Comparison of ENCODE assay signal across 15 cellular contexts in the genomic region with DNA sequence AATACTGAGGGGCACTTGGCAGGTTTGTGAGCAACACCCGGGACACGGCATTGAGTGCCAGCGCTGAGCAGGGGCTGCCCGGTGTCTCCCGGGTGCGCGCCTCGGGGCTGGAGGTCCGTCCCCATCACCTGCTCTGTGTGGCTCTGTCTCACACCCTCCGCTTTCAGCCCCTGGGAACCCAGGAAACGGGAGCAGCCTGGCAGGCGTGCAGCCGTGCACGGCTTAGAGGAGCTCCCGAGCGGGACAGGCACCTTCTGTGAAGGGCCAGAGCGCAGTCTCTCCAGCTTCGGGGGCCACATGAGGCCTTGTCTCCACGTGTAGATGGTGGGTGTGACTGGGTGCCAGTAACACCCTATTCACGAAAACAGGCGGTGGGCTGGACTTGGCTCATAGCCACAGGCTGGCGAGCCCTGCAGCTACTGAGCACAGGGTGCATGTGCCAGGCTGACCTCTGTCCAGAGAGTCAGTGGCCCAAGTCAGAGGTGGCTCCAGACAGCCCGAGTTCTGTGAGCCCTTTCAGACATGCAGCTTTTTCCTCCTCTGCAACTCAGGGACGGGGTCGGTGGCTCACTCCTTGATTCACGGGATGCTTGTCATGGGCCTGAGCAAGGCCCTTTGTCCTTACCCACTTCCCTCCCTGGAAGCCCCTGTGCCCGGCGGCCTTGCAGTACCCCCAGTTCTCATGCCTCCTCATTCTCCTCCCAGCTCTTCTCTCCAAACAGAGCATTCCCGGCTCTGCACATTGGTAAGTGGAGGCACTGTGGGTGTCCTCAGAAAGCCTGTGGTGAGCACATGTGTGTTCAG. TPM values are rescaled to one million over a fixed set of nuclear protein-coding genes. Genes with fewer than 3 reads are reported as not detected.
DNase-seq lines count a peak whose midpoint lies in the region; ATAC-seq and TF ChIP-seq lines count a peak whose summit lies in the region.
"Had no signal": no experiment of that assay in that cellular context is flagged by ENCODE, and none has a peak within 500 bp of the region (broad histone marks: within the 10 kb centered on the region; RNA-seq: fewer than 3 reads in every experiment).

No MANE protein-coding gene starts in this region.

- no peaks in the 10 kb centered on the region for H3K4me1 ChIP-seq in endodermal cell (ENCODE audit: control insufficient read depth, insufficient read depth, low read length)
- H3K4me1 ChIP-seq in right lobe of liver = peaks cover 0 to 5% (median 2%) of the 10 kb centered on the region in 4 donors

- no peaks in the 10 kb centered on the region for H3K4me1 Mint-ChIP-seq in CD14-positive monocyte
- no peaks in the 10 kb centered on the region for H3K4me1 Mint-ChIP-seq in endodermal cell
- H3K4me1 Mint-ChIP-seq: CD4-positive, CD25-positive, alpha-beta regulatory T cell had no signal

- TF ChIP-seq CTCF in CD14-positive monocyte (IDR thresholded peaks at IDR 0.05) (no peak), endodermal cell (conservative IDR thresholded peaks at IDR 0.05) (no peak), right lobe of liver (IDR thresholded peaks at IDR 0.05) (no peak)

- intact Hi-C loops in CD14-positive monocyte (cut with micrococcal nuclease) = no loop called here
- intact Hi-C loops in right lobe of liver (cut with DNase I) = no loop called here
- intact Hi-C loops in posterior vena cava (cut with DNase I) = no loop called here

- H3K9me3 ChIP-seq in endodermal cell (ENCODE audit: control insufficient read depth, low read length) (no peaks in the 10 kb centered on the region), right lobe of liver (no peaks in the 10 kb centered on the region)

- H3K4me3 Mint-ChIP-seq in CD14-positive monocyte (no peak overlapping the region), endodermal cell (no peak overlapping the region)

- peaks cover 0 to 18% (median 9%) of the 10 kb centered on the region in 7 donors for H3K9me3 Mint-ChIP-seq in CD14-positive monocyte
- no peaks in the 10 kb centered on the region for H3K9me3 Mint-ChIP-seq in endodermal cell

- H3K4me3 ChIP-seq in endodermal cell (ENCODE audit: low read length) (no peak overlapping the region), right lobe of liver (no peak overlapping the region)

- H3K9ac ChIP-seq in endodermal cell (ENCODE audit: extremely low read depth, low read length, poor library complexity, severe bottlenecking) = no peak overlapping the region

- TF ChIP-seq POLR2A in right lobe of liver (IDR thresholded peaks at IDR 0.05) = no peak

- H3K27ac ChIP-seq in endodermal cell (ENCODE audit: low read depth, low read length) (no peak overlapping the region), right lobe of liver (no peak overlapping the region)

- ATAC-seq in right lobe of liver = peak; percentile 57 to 74 (median 68)

- no peaks in the 10 kb centered on the region for H3K27me3 Mint-ChIP-seq in CD14-positive monocyte (ENCODE audit: low read depth in 3 of 3)
- H3K27me3 Mint-ChIP-seq in endodermal cell (ENCODE audit: insufficient read depth) = no peaks in the 10 kb centered on the region
- H3K27me3 Mint-ChIP-seq: CD4-positive, CD25-positive, alpha-beta regulatory T cell had no signal

- peak overlapping the region in 1 of 7 donors; percentile 12 for H3K27ac Mint-ChIP-seq in CD14-positive monocyte
- H3K27ac Mint-ChIP-seq in endodermal cell = no peak overlapping the region

- DNase-seq in CD14-positive monocyte (ENCODE audit: low spot score) (peak; percentile 26), endodermal cell (peak; percentile 33), right lobe of liver (peak; percentile 47 to 73 (median 67)), posterior vena cava (ENCODE audit: low spot score) (peak; percentile 62), GM03348 (ENCODE audit: low spot score) (no peak), GOT3 (lab: John Stamatoyannopoulos, UW) (no peak)
- no peak for DNase-seq in activated CD8-positive, alpha-beta memory T cell treated with anti-CD3 and anti-CD28 coated beads for 24 hours
- DNase-seq: CD4-positive, CD25-positive, alpha-beta regulatory T cell; HCEC 1CT; NCI-H2029; NCI-H2171 treated with DMSO at 0.1 percent for 48 hours; NCI-H774 had no signal

- WGBS in endodermal cell (ENCODE audit: insufficient coverage in 1 of 2, insufficient read length in 1 of 2), 2 experiments = 94 to 95% methylated on average over 19 to 29 of the region's 29 CpGs
- WGBS in right lobe of liver (ENCODE audit: insufficient coverage, low coverage, low lambda C conversion rate, missing lambda C conversion rate) = 74% methylated on average over 16 of the region's 29 CpGs

- peaks cover 3% of the 10 kb centered on the region for H3K36me3 ChIP-seq in endodermal cell (ENCODE audit: control insufficient read depth, insufficient read depth, low read length)
- peaks cover 0 to 10% (median 0%) of the 10 kb centered on the region in 4 donors for H3K36me3 ChIP-seq in right lobe of liver

- no peaks in the 10 kb centered on the region for H3K27me3 ChIP-seq in endodermal cell (ENCODE audit: control insufficient read depth, insufficient read depth, low read length, poor library complexity, severe bottlenecking)
- H3K27me3 ChIP-seq in right lobe of liver = no peaks in the 10 kb centered on the region

- peaks cover 50 to 83% of the 10 kb centered on the region in 2 donors for H3K36me3 Mint-ChIP-seq in CD14-positive monocyte
- peaks cover 30% of the 10 kb centered on the region for H3K36me3 Mint-ChIP-seq in endodermal cell (ENCODE audit: low read depth)

RNA-seq across cellular contexts. Expression of gene UVSSA, which starts 23.5 kb away (rescaled TPM):
- 1 to 10 TPM; 2.6 to 4.8 TPM for polyA plus RNA-seq in CD14-positive monocyte
- total RNA-seq in endodermal cell (10 to 100 TPM; 50.4 to 61.6 TPM), right lobe of liver (10 to 100 TPM in 3 of 6 experiments, 1 to 10 TPM in 3; 9.1 to 14.5 (median 11.3) TPM), posterior vena cava (10 to 100 TPM; 14.3 to 14.7 TPM)
- polyA plus RNA-seq in endodermal cell (2013, experiment 1 of 2) = 19.2 TPM
- polyA plus RNA-seq in endodermal cell (2013, experiment 2 of 2) = 17.1 TPM

RNA-seq across cellular contexts. Expression of gene NKX1-1, which starts 35.7 kb away (rescaled TPM):
- not detected for polyA plus RNA-seq in CD14-positive monocyte
- total RNA-seq in endodermal cell (not detected), right lobe of liver (not detected), posterior vena cava (not detected)
- 0.18 TPM for polyA plus RNA-seq in endodermal cell (2013, experiment 1 of 2)
- polyA plus RNA-seq in endodermal cell (2013, experiment 2 of 2) = not detected
- total RNA-seq: A673; CD4-positive, CD25-positive, alpha-beta regulatory T cell; HT1080; NCI-H460 had no signal
- polyA plus RNA-seq: CD4-positive, CD25-positive, alpha-beta regulatory T cell had no signal

Comparison
In these comparisons a context has a peak if more than half of its experiments do, and no peak if none do; other contexts are left out.
1. DNase-seq: peak in CD14-positive monocyte (single experiment), endodermal cell (single experiment), right lobe of liver (3 of 3) and posterior vena cava (single experiment); none in activated CD8-positive, alpha-beta memory T cell treated with anti-CD3 and anti-CD28 coated beads for 24 hours (single experiment), GM03348 (single experiment) and GOT3 (single experiment).